ENCODE assay signal across 8 cellular contexts in the genomic region with DNA sequence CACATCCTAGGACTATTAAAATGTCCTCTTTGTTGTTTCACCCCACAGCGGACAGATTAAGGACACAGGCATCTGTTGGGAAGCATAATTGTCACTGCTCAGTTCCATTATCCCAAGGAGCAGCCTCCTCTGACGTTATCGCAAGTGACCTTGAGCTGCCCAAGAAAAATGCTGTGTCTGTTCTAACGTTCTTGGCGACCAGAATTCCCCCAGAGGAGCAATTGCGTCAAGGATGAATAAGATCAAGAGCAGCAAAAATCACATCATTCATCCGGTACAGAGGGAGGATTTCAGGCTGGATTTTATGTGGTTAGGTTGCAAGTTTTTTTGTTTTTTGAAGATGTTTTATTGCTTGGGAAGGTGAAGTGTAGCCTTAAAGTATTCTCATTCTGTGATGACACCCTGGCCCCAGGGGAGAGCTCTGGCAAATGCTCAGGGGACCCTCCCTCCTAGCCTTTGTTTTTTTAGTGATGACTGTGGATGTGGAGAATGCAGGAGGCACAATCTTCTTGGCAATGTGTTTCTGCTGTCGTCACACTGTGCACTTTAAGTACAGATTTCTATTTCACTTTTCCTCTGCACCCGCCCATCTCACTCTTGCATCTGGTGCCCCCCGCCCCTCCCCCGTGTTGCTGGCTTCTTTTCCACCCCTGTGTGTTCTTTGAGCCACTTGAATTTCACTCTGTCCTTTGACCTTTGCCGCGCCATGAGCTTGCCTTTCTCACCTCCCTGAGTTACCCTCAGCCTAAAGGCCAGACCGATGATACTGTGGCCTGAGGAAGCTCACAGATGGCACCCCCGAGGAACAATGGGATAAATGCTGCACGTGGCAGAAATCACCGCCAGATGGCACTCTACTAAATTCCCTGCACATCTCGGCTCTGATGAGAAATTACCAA.
A peak's percentile ranks its signal among the peaks of the same experiment; 100 is the strongest.
DNase-seq lines count a peak whose midpoint lies in the region; ATAC-seq, FAIRE-seq and TF ChIP-seq lines count a peak whose summit lies in the region.

No MANE protein-coding gene starts in this region.

- POLR2A ChIA-PET in A549 (lab: Yijun Ruan, JAX): interaction anchor here (0.6 to 2.3 kb wide), 31 partner anchors 33 to 1049 kb away, joined by 3 to 33 read pairs (median 5); no protein-coding TSS in a partner anchor

- H3K36me3 Mint-ChIP-seq in activated naive CD8-positive, alpha-beta T cell treated with anti-CD3 and anti-CD28 coated beads, Interleukin-2, amount 50 U/mL, for 24 hours (ENCODE audit: low read depth): no peaks in the 10 kb centered on the region

- H3K36me3 ChIP-seq in heart right ventricle (no peaks in the 10 kb centered on the region), prostate gland (no peaks in the 10 kb centered on the region), uterus (no peaks in the 10 kb centered on the region)

- intact Hi-C loops in heart right ventricle (cut with DNase I) (loop anchor here in 9 of 10 donors (2.0 to 10.0 kb wide), 11 partner anchors 101 to 493 kb away; no protein-coding TSS in a partner anchor), prostate gland (cut with DNase I) (loop anchor here (5.0 to 10.0 kb wide), 2 partner anchors 113 to 146 kb away; no protein-coding TSS in a partner anchor), uterus (cut with DNase I; ENCODE audit: low total_unique reads) (no loop called here)

- TF ChIP-seq POLR2A in A549 (IDR thresholded peaks at IDR 0.05; ENCODE audit: low read length) (no peak), prostate gland (IDR thresholded peaks at IDR 0.05) (no peak), uterus (IDR thresholded peaks at IDR 0.05) (no peak)

- TF ChIP-seq CTCF in A549 (IDR thresholded peaks at IDR 0.05) (peak; percentile 82), heart right ventricle (IDR thresholded peaks at IDR 0.05) (peak; percentile 52 to 83 (median 75)), prostate gland (IDR thresholded peaks at IDR 0.05) (peak; percentile 40 to 75 (median 68)), uterus (IDR thresholded peaks at IDR 0.05) (peak; percentile 55 to 69 (median 62))

- CTCF ChIA-PET in A549 (lab: Yijun Ruan, JAX): interaction anchor here (0.5 to 4.5 kb wide), 48 partner anchors 9 to 883 kb away, joined by 3 to 33 read pairs (median 4); no protein-coding TSS in a partner anchor

- H3K27ac ChIP-seq in A549 (peak overlapping the region; percentile 94 to 100), heart right ventricle (peak overlapping the region in 7 of 10 donors; percentile 20 to 73 (median 60)), prostate gland (peak overlapping the region in 1 of 2 donors; percentile 10), uterus (peak overlapping the region; percentile 13 to 48)

- peak overlapping the region; percentile 90 for H3K4me2 ChIP-seq in A549

- WGBS in A549 (ENCODE audit: missing lambda C conversion rate): 1% methylated on average over 16 of the region's 18 CpGs
- WGBS in heart right ventricle, 2 donors: 22 to 25% methylated on average over 18 of the region's 18 CpGs
- 25% methylated on average over 18 of the region's 18 CpGs for WGBS in prostate gland

- peaks cover 11% of the 10 kb centered on the region for H3K9me3 ChIP-seq in A549
- no peaks in the 10 kb centered on the region for H3K9me3 ChIP-seq in heart right ventricle
- H3K9me3 ChIP-seq in prostate gland: no peaks in the 10 kb centered on the region
- H3K9me3 ChIP-seq in uterus: no peaks in the 10 kb centered on the region

- peak; percentile 76 to 82 for TF ChIP-seq RAD21 in A549 (conservative IDR thresholded peaks at IDR 0.05 in 1 of 2, IDR thresholded peaks at IDR 0.05 in 1 of 2)

- no peak overlapping the region for H3K27ac Mint-ChIP-seq in activated naive CD8-positive, alpha-beta T cell treated with anti-CD3 and anti-CD28 coated beads, Interleukin-2, amount 50 U/mL, for 24 hours

- peaks cover 68% of the 10 kb centered on the region for H3K4me1 ChIP-seq in A549
- peaks cover 0 to 25% (median 8%) of the 10 kb centered on the region in 9 donors for H3K4me1 ChIP-seq in heart right ventricle
- H3K4me1 ChIP-seq in prostate gland (replicated peaks): no peaks in the 10 kb centered on the region
- no peaks in the 10 kb centered on the region for H3K4me1 ChIP-seq in uterus

- ATAC-seq in A549 (peak; percentile 85 to 88), heart right ventricle (peak; percentile 30 to 73 (median 62))
- peak; percentile 62 for ATAC-seq in activated naive CD8-positive, alpha-beta T cell treated with anti-CD3 and anti-CD28 coated beads, Interleukin-2, amount 50 U/mL, for 24 hours

- peak; percentile 100 for TF ChIP-seq EP300 in A549 (IDR thresholded peaks at IDR 0.05)

- peaks cover 2% of the 10 kb centered on the region for H3K27me3 Mint-ChIP-seq in activated naive CD8-positive, alpha-beta T cell treated with anti-CD3 and anti-CD28 coated beads, Interleukin-2, amount 50 U/mL, for 24 hours

- peaks cover 26% of the 10 kb centered on the region for H3K4me1 Mint-ChIP-seq in activated naive CD8-positive, alpha-beta T cell treated with anti-CD3 and anti-CD28 coated beads, Interleukin-2, amount 50 U/mL, for 24 hours

- H3K9me3 Mint-ChIP-seq in activated naive CD8-positive, alpha-beta T cell treated with anti-CD3 and anti-CD28 coated beads, Interleukin-2, amount 50 U/mL, for 24 hours: no peaks in the 10 kb centered on the region

- FAIRE-seq in A549 (lab: Jason Lieb, UNC) (peak; percentile 100), GM18507 (lab: Jason Lieb, UNC) (peak; percentile 56)

- no peaks in the 10 kb centered on the region for H3K27me3 ChIP-seq in heart right ventricle
- H3K27me3 ChIP-seq in prostate gland (replicated peaks; ENCODE audit: insufficient read depth): no peaks in the 10 kb centered on the region
- no peaks in the 10 kb centered on the region for H3K27me3 ChIP-seq in uterus

- H3K4me3 Mint-ChIP-seq in activated naive CD8-positive, alpha-beta T cell treated with anti-CD3 and anti-CD28 coated beads, Interleukin-2, amount 50 U/mL, for 24 hours: peak overlapping the region; percentile 57

- H3K4me3 ChIP-seq in A549 (peak overlapping the region; percentile 28), heart right ventricle (no peak overlapping the region), prostate gland (no peak overlapping the region), uterus (no peak overlapping the region)

- DNase-seq in A549 (ENCODE audit: low read depth in 1 of 2, low spot score in 1 of 2) (peak; percentile 95 to 100), GM18507 (ENCODE audit: extremely low spot score, insufficient read length, low read depth) (no peak), LHCN-M2 (ENCODE audit: low read depth) (peak; percentile 86), SW 1271 (lab: John Stamatoyannopoulos, UW) (peak; percentile 9 to 63), heart right ventricle (peak; percentile 63 to 67), prostate gland (ENCODE audit: low spot score) (peak; percentile 53), uterus (peak; percentile 63 to 78)
- DNase-seq in activated naive CD8-positive, alpha-beta T cell treated with anti-CD3 and anti-CD28 coated beads, Interleukin-2, amount 50 U/mL, for 24 hours: peak; percentile 69

TF ChIP-seq in A549, 52 proteins besides CTCF, POLR2A, EP300 and RAD21 (continues in another document):
- peak; percentile 91 for TF ChIP-seq SMC3 (IDR thresholded peaks at IDR 0.05)
- TF ChIP-seq KDM1A (IDR thresholded peaks at IDR 0.05; ENCODE audit: low read depth): no peak
- TF ChIP-seq HOXB13 (CRISPR knock-in tag; IDR thresholded peaks at IDR 0.05; ENCODE audit: low read depth): no peak; the same call in 1 of the 2 replicates
- 0 out of 2 replicates have a peak, but pooled peaks have one; percentile 20 for TF ChIP-seq E2F6 (IDR thresholded peaks at IDR 0.05; ENCODE audit: borderline replicate concordance, low read depth)
- TF ChIP-seq CHD4 (IDR thresholded peaks at IDR 0.05; ENCODE audit: borderline replicate concordance): no peak
- no peak for TF ChIP-seq TP53 (CRISPR knock-in tag; IDR thresholded peaks at IDR 0.05)
- no peak for TF ChIP-seq KDM5A (IDR thresholded peaks at IDR 0.05)
- no peak for TF ChIP-seq FOSB (CRISPR knock-in tag; IDR thresholded peaks at IDR 0.05)
- no peak for TF ChIP-seq ZNF302 (CRISPR knock-in tag; IDR thresholded peaks at IDR 0.05)
- no peak for TF ChIP-seq HEYL (CRISPR knock-in tag; IDR thresholded peaks at IDR 0.05)
- TF ChIP-seq CBX2 (IDR thresholded peaks at IDR 0.05; ENCODE audit: borderline replicate concordance, low read depth): no peak
- peak; percentile 81 for TF ChIP-seq MAX (IDR thresholded peaks at IDR 0.05)
- TF ChIP-seq ESRRA (IDR thresholded peaks at IDR 0.05; ENCODE audit: borderline replicate concordance, low read length): peak; percentile 98
- TF ChIP-seq ZSCAN20 (CRISPR knock-in tag; IDR thresholded peaks at IDR 0.05): peak; percentile 35; the same call in 1 of the 2 replicates
- TF ChIP-seq USF2 (IDR thresholded peaks at IDR 0.05): no peak
- TF ChIP-seq POLR2AphosphoS2 (conservative IDR thresholded peaks at IDR 0.05; ENCODE audit: low read length): no peak
- no peak for TF ChIP-seq EHMT2 (IDR thresholded peaks at IDR 0.05; ENCODE audit: low read depth)
